7 cellular contexts compared by ENCODE assay signal in the genomic region with DNA sequence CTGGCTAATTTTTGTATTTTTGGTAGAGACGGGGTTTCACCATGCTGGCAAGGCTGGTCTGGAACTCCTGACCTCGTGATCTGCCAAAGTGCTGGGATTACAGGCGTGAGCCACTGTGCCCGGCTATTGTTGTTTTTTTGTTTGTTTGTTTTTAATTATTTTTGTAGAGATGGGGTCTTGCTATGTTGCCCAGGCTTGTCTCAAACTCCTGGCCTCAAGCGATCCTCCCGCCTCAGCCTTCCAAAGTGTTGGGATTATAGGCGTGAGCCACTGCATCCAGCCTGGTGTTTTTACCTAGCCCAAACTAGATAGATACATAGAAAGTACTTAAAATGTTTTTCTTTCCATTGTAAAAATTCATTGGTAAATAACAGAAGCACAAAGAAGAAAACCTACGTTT. TPM values are rescaled to one million over a fixed set of nuclear protein-coding genes. Genes with fewer than 3 reads are reported as not detected.
DNase-seq lines count a peak whose midpoint lies in the region; ATAC-seq and TF ChIP-seq lines count a peak whose summit lies in the region.
"Not testable (repeated sequence)": the region's sequence is repeated elsewhere in the genome, so short reads cannot be mapped to it uniquely, and the experiment has no call there.

No MANE protein-coding gene starts in this region.

- POLR2A ChIA-PET in activated CD4-positive, alpha-beta T cell treated with anti-CD3 and anti-CD28 coated beads for 36 hours (lab: Charles Lee): interaction anchor here (3.1 kb wide), 1 partner anchor 10 kb away, joined by 11 read pairs; the partner anchor contains the start of gene VDAC2

- H3K27ac ChIP-seq in GM23338 (ENCODE audit: low read depth) (peak overlapping the region; percentile 95), ascending aorta (peak overlapping the region; percentile 3 to 28), left ventricle myocardium inferior (replicated peaks) (peak overlapping the region; percentile 17), psoas muscle (peak overlapping the region; percentile 10), thyroid gland (peak overlapping the region in 2 of 3 donors; percentile 64 to 82)
- not testable (repeated sequence) for H3K27ac ChIP-seq in endodermal cell (ENCODE audit: low read depth, low read length)

- not testable (repeated sequence) for H3K9ac ChIP-seq in endodermal cell (ENCODE audit: extremely low read depth, low read length, poor library complexity, severe bottlenecking)

- H3F3A ChIP-seq in GM23338 (replicated peaks; ENCODE audit: low read depth): peaks cover 27% of the 10 kb centered on the region

- H3K4me3 Mint-ChIP-seq in GM23338; activated CD4-positive, alpha-beta T cell treated with anti-CD3 and anti-CD28 coated beads for 36 hours; endodermal cell: not testable (repeated sequence)

- H3K36me3 ChIP-seq in GM23338 (ENCODE audit: insufficient read depth) (peaks cover 33% of the 10 kb centered on the region), ascending aorta (peaks cover 64 to 76% of the 10 kb centered on the region in 2 donors), endodermal cell (ENCODE audit: control insufficient read depth, insufficient read depth, low read length) (peaks cover 92% of the 10 kb centered on the region), left ventricle myocardium inferior (peaks cover 88% of the 10 kb centered on the region), psoas muscle (ENCODE audit: insufficient read depth in 1 of 2, low read depth in 1 of 2) (peaks cover 19 to 92% of the 10 kb centered on the region in 2 donors), thyroid gland (peaks cover 30 to 65% of the 10 kb centered on the region in 2 donors)

- not testable (repeated sequence) for H3K4me2 ChIP-seq in GM23338

- not testable (repeated sequence) for H3K27ac Mint-ChIP-seq in GM23338
- peak overlapping the region; percentile 4 for H3K27ac Mint-ChIP-seq in activated CD4-positive, alpha-beta T cell treated with anti-CD3 and anti-CD28 coated beads for 36 hours
- peak overlapping the region; percentile 61 for H3K27ac Mint-ChIP-seq in endodermal cell

- DNase-seq in GM23338 (ENCODE audit: low spot score); activated CD4-positive, alpha-beta T cell treated with anti-CD3 and anti-CD28 coated beads for 36 hours; endodermal cell; psoas muscle; thyroid gland: not testable (repeated sequence)
- DNase-seq in ascending aorta (ENCODE audit: low spot score in 2 of 2) (peak in 1 of 2 donors; percentile 13), left ventricle myocardium inferior (peak; percentile 2)

- intact Hi-C loops in activated CD4-positive, alpha-beta T cell treated with anti-CD3 and anti-CD28 coated beads for 36 hours (cut with DNase I, micrococcal nuclease); ascending aorta (cut with DNase I); left ventricle myocardium inferior (cut with micrococcal nuclease); psoas muscle (cut with DNase I); thyroid gland (cut with DNase I): not testable (repeated sequence)

- H3K79me2 ChIP-seq in GM23338 (replicated peaks; ENCODE audit: insufficient read depth): peaks cover 82% of the 10 kb centered on the region

- H3K4me1 Mint-ChIP-seq in GM23338: peaks cover 47% of the 10 kb centered on the region
- peaks cover 50% of the 10 kb centered on the region for H3K4me1 Mint-ChIP-seq in activated CD4-positive, alpha-beta T cell treated with anti-CD3 and anti-CD28 coated beads for 36 hours
- H3K4me1 Mint-ChIP-seq in endodermal cell: peaks cover 41% of the 10 kb centered on the region

- H3K36me3 Mint-ChIP-seq in GM23338 (ENCODE audit: low read depth) (peaks cover 96% of the 10 kb centered on the region), endodermal cell (ENCODE audit: low read depth) (peaks cover 86% of the 10 kb centered on the region)
- H3K36me3 Mint-ChIP-seq in activated CD4-positive, alpha-beta T cell treated with anti-CD3 and anti-CD28 coated beads for 36 hours (ENCODE audit: low read depth): peaks cover 68% of the 10 kb centered on the region

- not testable (repeated sequence) for H3K9me3 ChIP-seq in ascending aorta; endodermal cell (ENCODE audit: control insufficient read depth, low read length); left ventricle myocardium inferior (replicated peaks); psoas muscle; thyroid gland

- not testable (repeated sequence) for TF ChIP-seq CTCF in GM23338 (conservative IDR thresholded peaks at IDR 0.05; ENCODE audit: low read depth in 2 of 2); ascending aorta (IDR thresholded peaks at IDR 0.05); endodermal cell (conservative IDR thresholded peaks at IDR 0.05); left ventricle myocardium inferior (IDR thresholded peaks at IDR 0.05; ENCODE audit: borderline replicate concordance); psoas muscle (IDR thresholded peaks at IDR 0.05); thyroid gland (IDR thresholded peaks at IDR 0.05)

- H2AFZ ChIP-seq in GM23338: not testable (repeated sequence)

- peaks cover 22% of the 10 kb centered on the region for H4K20me1 ChIP-seq in GM23338 (replicated peaks; ENCODE audit: insufficient read depth)

- not testable (repeated sequence) for ATAC-seq in GM23338; activated CD4-positive, alpha-beta T cell treated with anti-CD3 and anti-CD28 coated beads for 36 hours; psoas muscle

- not testable (repeated sequence) for H3K9me2 ChIP-seq in GM23338 (ENCODE audit: insufficient read depth)

- CTCF ChIA-PET in activated CD4-positive, alpha-beta T cell treated with anti-CD3 and anti-CD28 coated beads for 36 hours (lab: Charles Lee): interaction anchor here (0.8 to 2.5 kb wide), 5 partner anchors 9 to 35 kb away, joined by 3 to 12 read pairs (median 3); partner anchors contain the start of gene VDAC2

- TF ChIP-seq POLR2A in thyroid gland (IDR thresholded peaks at IDR 0.05): not testable (repeated sequence)

- not testable (repeated sequence) for H3K9me3 Mint-ChIP-seq in GM23338; activated CD4-positive, alpha-beta T cell treated with anti-CD3 and anti-CD28 coated beads for 36 hours (ENCODE audit: low read depth); endodermal cell

- WGBS in endodermal cell (ENCODE audit: insufficient coverage in 1 of 2, insufficient read length in 1 of 2), 2 experiments: 89 to 94% methylated on average over 6 to 7 of the region's 8 CpGs
- 80 to 93% (median 86%) methylated on average over 8 of the region's 8 CpGs for WGBS in psoas muscle, 3 donors
- WGBS in thyroid gland, 2 donors: 97 to 98% methylated on average over 8 of the region's 8 CpGs

- H3K27me3 ChIP-seq in GM23338 (ENCODE audit: insufficient read depth); ascending aorta; endodermal cell (ENCODE audit: control insufficient read depth, insufficient read depth, low read length, poor library complexity, severe bottlenecking); left ventricle myocardium inferior (ENCODE audit: low read depth); psoas muscle (ENCODE audit: insufficient read depth in 3 of 3, low read length in 2 of 3); thyroid gland: not testable (repeated sequence)

- H3K4me1 ChIP-seq in GM23338 (ENCODE audit: insufficient read depth) (peaks cover 32% of the 10 kb centered on the region), ascending aorta (peaks cover 20 to 30% of the 10 kb centered on the region in 2 donors), endodermal cell (ENCODE audit: control insufficient read depth, insufficient read depth, low read length) (peaks cover 13% of the 10 kb centered on the region), left ventricle myocardium inferior (peaks cover 99% of the 10 kb centered on the region), psoas muscle (peaks cover 53% of the 10 kb centered on the region), thyroid gland (peaks cover 32 to 50% of the 10 kb centered on the region in 2 donors)

- H3K27me3 Mint-ChIP-seq in GM23338 (ENCODE audit: insufficient read depth, low read depth, poor library complexity): peaks cover 11% of the 10 kb centered on the region
- H3K27me3 Mint-ChIP-seq in activated CD4-positive, alpha-beta T cell treated with anti-CD3 and anti-CD28 coated beads for 36 hours; endodermal cell (ENCODE audit: insufficient read depth): not testable (repeated sequence)

- not testable (repeated sequence) for H3K4me3 ChIP-seq in GM23338; ascending aorta; endodermal cell (ENCODE audit: low read length); left ventricle myocardium inferior; psoas muscle; thyroid gland (replicated peaks in 1 of 3)

RNA-seq across cellular contexts. Expression of gene VDAC2, which starts 10.9 kb away (rescaled TPM):
- 242 and 282 TPM in 2 replicates for total RNA-seq in GM23338 (2014; rRNA removed; shearing (Covaris generic))
- polyA plus RNA-seq in GM23338 (2016; fragmentation: Nextera tagmentation; extraction: Ambion mirVana) (294 and 311 TPM in 2 replicates), psoas muscle (100 to 1,000 TPM; 391 to 770 (median 432) TPM)
- total RNA-seq in activated CD4-positive, alpha-beta T cell treated with anti-CD3 and anti-CD28 coated beads for 36 hours: 100 to 1,000 TPM; 122 to 233 TPM
- total RNA-seq in ascending aorta (14.4 TPM), endodermal cell (100 to 1,000 TPM; 277 to 292 TPM), left ventricle myocardium inferior (442 TPM), psoas muscle (100 to 1,000 TPM; 314 to 546 (median 399) TPM), thyroid gland (100 to 1,000 TPM; 113 to 144 (median 122) TPM)
- polyA plus RNA-seq in endodermal cell (2013, experiment 1 of 2): 259 TPM
- polyA plus RNA-seq in endodermal cell (2013, experiment 2 of 2): 244 TPM

RNA-seq across cellular contexts. Expression of gene COMTD1, which starts 14.3 kb away (rescaled TPM):
- 39.6 and 40.0 TPM in 2 replicates for total RNA-seq in GM23338 (2014; rRNA removed; shearing (Covaris generic))
- polyA plus RNA-seq in GM23338 (2016; fragmentation: Nextera tagmentation; extraction: Ambion mirVana) (46.7 and 54.1 TPM in 2 replicates), psoas muscle (10 to 100 TPM in 2 of 3 donors, 1 to 10 TPM in 1; 5.8 to 54.7 (median 49.3) TPM)
- total RNA-seq in activated CD4-positive, alpha-beta T cell treated with anti-CD3 and anti-CD28 coated beads for 36 hours: 10 to 100 TPM; 28.1 to 41.0 TPM
- total RNA-seq in ascending aorta (85.5 TPM), endodermal cell (10 to 100 TPM in 1 of 2 donors, 1 to 10 TPM in 1; 9.6 to 14.4 TPM), left ventricle myocardium inferior (29.0 TPM), psoas muscle (10 to 100 TPM; 15.2 to 38.8 (median 21.2) TPM), thyroid gland (10 to 100 TPM; 43.4 to 74.0 (median 68.7) TPM)
- polyA plus RNA-seq in endodermal cell (2013, experiment 1 of 2): 9.8 TPM
- polyA plus RNA-seq in endodermal cell (2013, experiment 2 of 2): 9.0 TPM
